In the genomic region with DNA sequence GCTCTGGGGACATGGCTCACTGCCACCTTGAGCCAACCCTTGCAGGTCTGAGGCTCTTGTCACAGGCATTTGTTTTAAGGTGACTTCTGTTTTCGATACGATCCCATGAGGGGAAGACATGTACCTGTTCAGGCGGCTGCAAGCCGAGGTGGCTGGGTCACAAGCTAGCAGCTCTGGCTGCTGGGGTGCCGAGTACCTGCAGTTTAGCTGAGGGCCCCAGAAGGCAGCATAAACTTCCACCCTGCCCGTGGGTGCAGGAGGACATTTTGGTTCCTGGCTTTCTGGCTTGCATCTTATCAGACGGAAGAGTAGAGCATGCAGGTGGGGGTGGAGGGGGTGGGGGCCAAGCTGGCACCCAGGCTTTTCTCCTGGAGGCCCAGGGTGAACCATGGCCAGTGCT, we compare ENCODE assay signal across 15 cellular contexts.
"Had no signal": no experiment of that assay in that cellular context is flagged by ENCODE, and none has a peak within 500 bp of the region (broad histone marks: within the 10 kb centered on the region; RNA-seq: fewer than 3 reads in every experiment).

No MANE protein-coding gene starts in this region.

- H3K4me1 Mint-ChIP-seq: naive thymus-derived CD4-positive, alpha-beta T cell; neural crest cell had no signal

- H3K27ac ChIP-seq: hepatocyte, ovary, right lobe of liver, stomach had no signal

- H3K27me3 Mint-ChIP-seq: naive thymus-derived CD4-positive, alpha-beta T cell; progenitor cell of endocrine pancreas had no signal

- H3K27me3 ChIP-seq: hepatocyte, ovary, right lobe of liver, stomach had no signal

- H3K4me3 ChIP-seq: hepatocyte, ovary, right lobe of liver, stomach had no signal

- DNase-seq: cerebellar nuclear complex; dermis blood vessel endothelial cell; foreskin melanocyte; left colon; mammary epithelial cell; naive thymus-derived CD4-positive, alpha-beta T cell; ovary; right lobe of liver; stimulated activated CD4-positive, alpha-beta T cell treated with anti-CD3 and anti-CD28 coated beads, Interleukin-4, amount 100 ng/mL, for 24 hours; stomach; substantia nigra; trophoblast cell had no signal

- H3K27ac Mint-ChIP-seq: progenitor cell of endocrine pancreas had no signal

- H3K4me3 Mint-ChIP-seq: naive thymus-derived CD4-positive, alpha-beta T cell; neural crest cell had no signal

- H3K9me3 ChIP-seq: ovary, right lobe of liver, stomach had no signal

- H3K36me3 ChIP-seq: ovary had no signal

- H3K4me1 ChIP-seq: stomach had no signal

- H3K9me3 Mint-ChIP-seq: neural crest cell had no signal
